ENCODE assay signal across 1 cellular context in genomic region chr17:42618442-42619150, GRCh38.
TF ChIP-seq lines count a peak whose summit lies in the region.

No MANE protein-coding gene starts in this region.

TF ChIP-seq in GM12878, 131 proteins besides CTCF, POLR2A, EP300 and RAD21 (continues in another document):
- TF ChIP-seq DPF2 (IDR thresholded peaks at IDR 0.05) (peak; percentile 94), POU2F2 (IDR thresholded peaks at IDR 0.05; ENCODE audit: borderline replicate concordance, low read depth, low read length) (peak; percentile 23; the same call in 2 of the 3 replicates), MYB (IDR thresholded peaks at IDR 0.05; ENCODE audit: borderline replicate concordance, low read depth, low read length) (no peak), SUZ12 (IDR thresholded peaks at IDR 0.05; ENCODE audit: unreplicated experiment) (no peak), ZNF24 (IDR thresholded peaks at IDR 0.05) (no peak), RFX5 (IDR thresholded peaks at IDR 0.05; ENCODE audit: low read depth, low read length) (no peak), FOS (IDR thresholded peaks at IDR 0.05; ENCODE audit: borderline replicate concordance, extremely low read depth, insufficient read length) (no peak), ATF2 (IDR thresholded peaks at IDR 0.05; ENCODE audit: low read length) (peak; percentile 83), ZBTB40 (IDR thresholded peaks at IDR 0.05; ENCODE audit: borderline replicate concordance) (no peak), SUPT20H (IDR thresholded peaks at IDR 0.05; ENCODE audit: borderline replicate concordance, control insufficient read depth, low read depth, low read length) (no peak), CHD2 (IDR thresholded peaks at IDR 0.05; ENCODE audit: borderline replicate concordance, low read depth, low read length) (peak; percentile 78), HDAC2 (IDR thresholded peaks at IDR 0.05) (no peak), BRCA1 (IDR thresholded peaks at IDR 0.05; ENCODE audit: low read depth, low read length) (no peak), ZNF217 (IDR thresholded peaks at IDR 0.05) (0 out of 2 replicates have a peak, but pooled peaks have one; percentile 25), IRF4 (IDR thresholded peaks at IDR 0.05; ENCODE audit: low read depth, low read length) (peak; percentile 67), SREBF1 (IDR thresholded peaks at IDR 0.05; ENCODE audit: low read length) (no peak), MTA2 (IDR thresholded peaks at IDR 0.05; ENCODE audit: low read depth) (peak; percentile 81), TCF3 (IDR thresholded peaks at IDR 0.05; ENCODE audit: borderline replicate concordance, insufficient read depth, low read depth, low read length) (peak; percentile 96), NFXL1 (IDR thresholded peaks at IDR 0.05; ENCODE audit: borderline replicate concordance) (no peak), SMC3 (IDR thresholded peaks at IDR 0.05; ENCODE audit: borderline replicate concordance, low read length) (peak; percentile 53; the same call in 1 of the 2 replicates), CREB1 (IDR thresholded peaks at IDR 0.05; ENCODE audit: low read depth) (0 out of 2 replicates have a peak, but pooled peaks have one; percentile 12), NR2C1 (IDR thresholded peaks at IDR 0.05) (no peak), BCLAF1 (IDR thresholded peaks at IDR 0.05) (no peak), MTA3 (IDR thresholded peaks at IDR 0.05; ENCODE audit: borderline replicate concordance, low read length) (peak; percentile 68; the same call in 1 of the 2 replicates), POLR2AphosphoS5 (IDR thresholded peaks at IDR 0.05; ENCODE audit: low read length) (no peak), GABPA (IDR thresholded peaks at IDR 0.05; ENCODE audit: low read depth) (0 out of 2 replicates have a peak, but pooled peaks have one; percentile 39), ATF7 (IDR thresholded peaks at IDR 0.05; ENCODE audit: low read depth) (peak; percentile 66; the same call in 1 of the 2 replicates), ZBED1 (IDR thresholded peaks at IDR 0.05; ENCODE audit: borderline replicate concordance) (peak; percentile 77), RAD51 (IDR thresholded peaks at IDR 0.05) (peak; percentile 66; the same call in 1 of the 2 replicates), EZH2 (IDR thresholded peaks at IDR 0.05; ENCODE audit: borderline replicate concordance, control insufficient read depth, low read depth, low read length) (no peak), JUND (IDR thresholded peaks at IDR 0.05; ENCODE audit: low read depth, low read length) (no peak), TBL1XR1 (IDR thresholded peaks at IDR 0.05; ENCODE audit: low read depth, low read length) (peak; percentile 95), PAX8 (IDR thresholded peaks at IDR 0.05) (no peak), RB1 (IDR thresholded peaks at IDR 0.05; ENCODE audit: borderline replicate concordance) (no peak), EGR1 (IDR thresholded peaks at IDR 0.05; ENCODE audit: borderline replicate concordance in 1 of 2, low read depth in 2 of 2, low read length in 2 of 2) (peak in 1 of 2 experiments; percentile 59; a peak in 1 of 3 replicates), RCOR1 (conservative IDR thresholded peaks at IDR 0.05; ENCODE audit: low read depth, low read length) (peak; percentile 78; the same call in 1 of the 2 replicates), KLF5 (IDR thresholded peaks at IDR 0.05; ENCODE audit: partially characterized antibody) (no peak), TCF7 (IDR thresholded peaks at IDR 0.05; ENCODE audit: borderline replicate concordance) (peak; percentile 64; the same call in 1 of the 2 replicates), BCL3 (IDR thresholded peaks at IDR 0.05; ENCODE audit: borderline replicate concordance, insufficient read depth, low read depth, low read length, poor library complexity, severe bottlenecking) (no peak)
- TF ChIP-seq, protein P1, sequence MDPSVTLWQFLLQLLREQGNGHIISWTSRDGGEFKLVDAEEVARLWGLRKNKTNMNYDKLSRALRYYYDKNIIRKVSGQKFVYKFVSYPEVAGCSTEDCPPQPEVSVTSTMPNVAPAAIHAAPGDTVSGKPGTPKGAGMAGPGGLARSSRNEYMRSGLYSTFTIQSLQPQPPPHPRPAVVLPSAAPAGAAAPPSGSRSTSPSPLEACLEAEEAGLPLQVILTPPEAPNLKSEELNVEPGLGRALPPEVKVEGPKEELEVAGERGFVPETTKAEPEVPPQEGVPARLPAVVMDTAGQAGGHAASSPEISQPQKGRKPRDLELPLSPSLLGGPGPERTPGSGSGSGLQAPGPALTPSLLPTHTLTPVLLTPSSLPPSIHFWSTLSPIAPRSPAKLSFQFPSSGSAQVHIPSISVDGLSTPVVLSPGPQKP (IDR thresholded peaks at IDR 0.05; ENCODE audit: low read depth, low read length), result no peak
- TF ChIP-seq, protein P2, sequence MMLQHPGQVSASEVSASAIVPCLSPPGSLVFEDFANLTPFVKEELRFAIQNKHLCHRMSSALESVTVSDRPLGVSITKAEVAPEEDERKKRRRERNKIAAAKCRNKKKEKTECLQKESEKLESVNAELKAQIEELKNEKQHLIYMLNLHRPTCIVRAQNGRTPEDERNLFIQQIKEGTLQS (IDR thresholded peaks at IDR 0.05; ENCODE audit: borderline replicate concordance, extremely low read depth, low read depth, low read length), result no peak
- TF ChIP-seq, protein P3, sequence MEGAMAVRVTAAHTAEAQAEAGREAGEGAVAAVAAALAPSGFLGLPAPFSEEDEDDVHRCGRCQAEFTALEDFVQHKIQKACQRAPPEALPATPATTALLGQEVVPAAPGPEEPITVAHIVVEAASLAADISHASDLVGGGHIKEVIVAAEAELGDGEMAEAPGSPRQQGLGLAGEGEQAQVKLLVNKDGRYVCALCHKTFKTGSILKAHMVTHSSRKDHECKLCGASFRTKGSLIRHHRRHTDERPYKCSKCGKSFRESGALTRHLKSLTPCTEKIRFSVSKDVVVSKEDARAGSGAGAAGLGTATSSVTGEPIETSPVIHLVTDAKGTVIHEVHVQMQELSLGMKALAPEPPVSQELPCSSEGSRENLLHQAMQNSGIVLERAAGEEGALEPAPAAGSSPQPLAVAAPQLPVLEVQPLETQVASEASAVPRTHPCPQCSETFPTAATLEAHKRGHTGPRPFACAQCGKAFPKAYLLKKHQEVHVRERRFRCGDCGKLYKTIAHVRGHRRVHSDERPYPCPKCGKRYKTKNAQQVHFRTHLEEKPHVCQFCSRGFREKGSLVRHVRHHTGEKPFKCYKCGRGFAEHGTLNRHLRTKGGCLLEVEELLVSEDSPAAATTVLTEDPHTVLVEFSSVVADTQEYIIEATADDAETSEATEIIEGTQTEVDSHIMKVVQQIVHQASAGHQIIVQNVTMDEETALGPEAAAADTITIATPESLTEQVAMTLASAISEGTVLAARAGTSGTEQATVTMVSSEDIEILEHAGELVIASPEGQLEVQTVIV (IDR thresholded peaks at IDR 0.05; ENCODE audit: borderline replicate concordance, partially characterized antibody), result no peak
- TF ChIP-seq, protein P4, sequence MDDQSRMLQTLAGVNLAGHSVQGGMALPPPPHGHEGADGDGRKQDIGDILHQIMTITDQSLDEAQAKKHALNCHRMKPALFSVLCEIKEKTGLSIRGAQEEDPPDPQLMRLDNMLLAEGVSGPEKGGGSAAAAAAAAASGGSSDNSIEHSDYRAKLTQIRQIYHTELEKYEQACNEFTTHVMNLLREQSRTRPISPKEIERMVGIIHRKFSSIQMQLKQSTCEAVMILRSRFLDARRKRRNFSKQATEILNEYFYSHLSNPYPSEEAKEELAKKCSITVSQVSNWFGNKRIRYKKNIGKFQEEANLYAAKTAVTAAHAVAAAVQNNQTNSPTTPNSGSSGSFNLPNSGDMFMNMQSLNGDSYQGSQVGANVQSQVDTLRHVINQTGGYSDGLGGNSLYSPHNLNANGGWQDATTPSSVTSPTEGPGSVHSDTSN (IDR thresholded peaks at IDR 0.05; ENCODE audit: insufficient replicate concordance, low read depth, low read length), result no peak
- TF ChIP-seq, protein P5, sequence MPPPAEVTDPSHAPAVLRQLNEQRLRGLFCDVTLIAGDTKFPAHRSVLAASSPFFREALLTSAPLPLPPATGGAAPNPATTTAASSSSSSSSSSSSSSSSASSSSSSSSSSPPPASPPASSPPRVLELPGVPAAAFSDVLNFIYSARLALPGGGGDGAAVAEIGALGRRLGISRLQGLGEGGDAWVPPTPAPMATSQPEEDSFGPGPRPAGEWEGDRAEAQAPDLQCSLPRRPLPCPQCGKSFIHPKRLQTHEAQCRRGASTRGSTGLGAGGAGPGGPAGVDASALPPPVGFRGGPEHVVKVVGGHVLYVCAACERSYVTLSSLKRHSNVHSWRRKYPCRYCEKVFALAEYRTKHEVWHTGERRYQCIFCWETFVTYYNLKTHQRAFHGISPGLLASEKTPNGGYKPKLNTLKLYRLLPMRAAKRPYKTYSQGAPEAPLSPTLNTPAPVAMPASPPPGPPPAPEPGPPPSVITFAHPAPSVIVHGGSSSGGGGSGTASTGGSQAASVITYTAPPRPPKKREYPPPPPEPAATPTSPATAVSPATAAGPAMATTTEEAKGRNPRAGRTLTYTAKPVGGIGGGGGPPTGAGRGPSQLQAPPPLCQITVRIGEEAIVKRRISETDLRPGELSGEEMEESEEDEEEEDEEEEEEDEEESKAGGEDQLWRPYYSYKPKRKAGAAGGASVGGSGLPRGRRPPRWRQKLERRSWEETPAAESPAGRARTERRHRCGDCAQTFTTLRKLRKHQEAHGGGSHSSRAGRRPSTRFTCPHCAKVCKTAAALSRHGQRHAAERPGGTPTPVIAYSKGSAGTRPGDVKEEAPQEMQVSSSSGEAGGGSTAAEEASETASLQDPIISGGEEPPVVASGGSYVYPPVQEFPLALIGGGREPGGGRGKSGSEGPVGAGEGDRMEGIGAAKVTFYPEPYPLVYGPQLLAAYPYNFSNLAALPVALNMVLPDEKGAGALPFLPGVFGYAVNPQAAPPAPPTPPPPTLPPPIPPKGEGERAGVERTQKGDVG (CRISPR knock-in tag; IDR thresholded peaks at IDR 0.05), result no peak
- TF ChIP-seq, protein P6, sequence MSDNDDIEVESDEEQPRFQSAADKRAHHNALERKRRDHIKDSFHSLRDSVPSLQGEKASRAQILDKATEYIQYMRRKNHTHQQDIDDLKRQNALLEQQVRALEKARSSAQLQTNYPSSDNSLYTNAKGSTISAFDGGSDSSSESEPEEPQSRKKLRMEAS (IDR thresholded peaks at IDR 0.05; ENCODE audit: low read depth, low read length), result peak; percentile 90; the same call in 1 of the 2 replicates
